ENCODE assay signal across 8 cellular contexts in the genomic region with DNA sequence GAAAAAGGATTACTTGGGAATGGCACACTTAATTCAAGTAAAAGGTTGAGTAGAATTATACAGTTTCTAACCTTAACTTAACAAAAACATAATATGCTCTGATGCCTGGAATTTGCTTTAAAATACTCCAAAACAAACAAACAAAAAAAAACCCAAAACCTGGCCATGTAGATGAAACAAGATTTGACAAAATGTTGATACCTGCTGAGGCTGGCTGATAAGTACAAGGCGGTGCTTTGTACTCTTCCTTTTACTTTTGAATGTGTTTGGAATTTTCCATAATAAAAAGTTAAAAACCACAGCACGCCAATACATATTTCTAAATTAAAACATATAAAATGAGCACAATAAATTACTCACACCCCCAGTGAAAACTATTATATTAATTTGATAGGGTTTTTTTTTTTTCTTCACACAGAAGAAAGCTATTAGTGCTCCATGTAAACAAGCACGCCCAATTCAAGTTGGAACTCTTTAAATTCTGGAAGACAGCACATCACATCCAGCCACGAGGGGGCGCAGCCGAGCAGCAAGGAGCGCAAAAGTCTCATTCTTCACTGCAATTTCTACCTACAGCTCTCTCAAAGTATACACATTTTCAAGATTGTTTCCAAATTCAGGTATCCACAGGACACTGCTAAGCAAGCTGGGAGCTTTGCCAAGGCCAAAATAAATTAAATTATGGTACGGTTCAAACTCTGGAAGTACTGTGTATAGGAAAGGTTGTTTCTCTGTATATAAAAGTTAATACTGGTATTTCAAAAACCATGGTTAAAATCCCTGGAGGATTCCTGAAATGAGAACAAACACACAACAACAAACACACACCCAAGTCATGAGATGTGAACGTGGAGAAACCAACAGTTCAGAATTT. TPM values are rescaled to one million over a fixed set of nuclear protein-coding genes. Genes with fewer than 3 reads are reported as not detected.
DNase-seq lines count a peak whose midpoint lies in the region; ATAC-seq, FAIRE-seq and TF ChIP-seq lines count a peak whose summit lies in the region.

No MANE protein-coding gene starts in this region.

- DNase-seq in ACHN (peak; percentile 82), H54 (ENCODE audit: insufficient read length, low spot score) (no peak), NCI-H748 treated with DMSO at 0.1 percent for 48 hours (lab: John Stamatoyannopoulos, UW) (peak; percentile 37), dorsolateral prefrontal cortex (peak; percentile 80 to 94 (median 88)), mesenteric fat pad (ENCODE audit: low spot score) (peak; percentile 95)
- DNase-seq in activated CD4-positive, alpha-beta T cell treated with anti-CD3 and anti-CD28 coated beads, Interleukin-2, amount 50 U/mL, for 48 hours, result peak; percentile 92 to 93
- peak; percentile 57 to 71 for DNase-seq in stimulated activated CD8-positive, alpha-beta memory T cell treated with anti-CD3 and anti-CD28 coated beads, Interleukin-15, amount 100 ng/mL, for 4 hours (ENCODE audit: low read depth in 2 of 2)

- intact Hi-C loops in dorsolateral prefrontal cortex (cut with DNase I), result loop anchor here (10.0 kb wide), 2 partner anchors 51 to 121 kb away; a partner anchor contains a TSS

- H3K4me3 ChIP-seq in dorsolateral prefrontal cortex, result peak overlapping the region in 21 of 59 donors; percentile 0 to 65 (median 21)

- no peak for TF ChIP-seq POLR2A in H54 (IDR thresholded peaks at IDR 0.05; ENCODE audit: low read depth, low read length)

- in situ Hi-C loops in ACHN (cut with HindIII; ENCODE audit: low pct_ligation_motif_present, low pct_unique_long_range_greater_than_20kb, low sequenced_read_pairs), result no loop called here

- peak; percentile 41 for FAIRE-seq in H54 (lab: Jason Lieb, UNC)

- peak; percentile 88 to 100 (median 97) for TF ChIP-seq CTCF in dorsolateral prefrontal cortex (IDR thresholded peaks at IDR 0.05 in 54 of 56, conservative IDR thresholded peaks at IDR 0.05 in 2 of 56; ENCODE audit: low read depth in 1 of 56, partially characterized antibody in 56 of 56)

- ATAC-seq in HG03039 (IDR thresholded peaks at IDR 0.05; ENCODE audit: unreplicated experiment), result no peak

- H3K27me3 ChIP-seq in dorsolateral prefrontal cortex, result no peaks in the 10 kb centered on the region

- H3K27ac ChIP-seq in dorsolateral prefrontal cortex, result peak overlapping the region in 21 of 59 donors; percentile 2 to 82 (median 22)

RNA-seq across cellular contexts. Expression of a gene that starts 7.5 kb away (rescaled TPM):
- total RNA-seq in dorsolateral prefrontal cortex (10 to 100 TPM in 116 of 120 experiments, 1 to 10 TPM in 4; 7.8 to 24.8 (median 13.4) TPM), mesenteric fat pad (19.7 TPM)
